ENCODE assay signal across 9 cellular contexts in genomic region chr5:154384480-154385235, GRCh38.
A peak's percentile ranks its signal among the peaks of the same experiment; 100 is the strongest.
DNase-seq lines count a peak whose midpoint lies in the region; ATAC-seq and TF ChIP-seq lines count a peak whose summit lies in the region.
"Had no signal": no experiment of that assay in that cellular context is flagged by ENCODE, and none has a peak within 500 bp of the region (broad histone marks: within the 10 kb centered on the region; RNA-seq: fewer than 3 reads in every experiment).

No MANE protein-coding gene starts in this region.

- no peaks in the 10 kb centered on the region for H3K79me2 ChIP-seq in mesendoderm (ENCODE audit: control insufficient read depth, insufficient read depth, low read length)

- intact Hi-C loops in uterus (cut with DNase I; ENCODE audit: low total_unique reads) = no loop called here
- intact Hi-C loops in Right ventricle myocardium superior (cut with DNase I) = no loop called here

- H2AK5ac ChIP-seq in mesendoderm (ENCODE audit: low read length) = no peak overlapping the region

- WGBS in mesendoderm (ENCODE audit: extremely low coverage, insufficient coverage, low lambda C conversion rate) = no CpG with 5 or more reads among the region's 9 CpGs

- H3K9me3 ChIP-seq in uterus = no peaks in the 10 kb centered on the region

- no peaks in the 10 kb centered on the region for H3K79me1 ChIP-seq in mesendoderm (ENCODE audit: low read length)

- peaks cover 12% of the 10 kb centered on the region for H3K36me3 Mint-ChIP-seq in IgD-negative memory B cell

- no peak overlapping the region for H2BK15ac ChIP-seq in mesendoderm (replicated peaks; ENCODE audit: low read depth)

- no peak overlapping the region for H3K4ac ChIP-seq in mesendoderm (ENCODE audit: low read depth, low read length)

- H3K27me3 Mint-ChIP-seq in IgD-negative memory B cell = no peaks in the 10 kb centered on the region

- H3K4me2 ChIP-seq in mesendoderm (ENCODE audit: low read length) = no peak overlapping the region

- H3K27ac ChIP-seq in mesendoderm (ENCODE audit: low read depth, low read length) = no peak overlapping the region
- H3K27ac ChIP-seq in uterus = no peak overlapping the region

- H3K9ac ChIP-seq in mesendoderm (ENCODE audit: low read length) = no peak overlapping the region

- peak overlapping the region; percentile 58 to 99 (median 95) for H3K27ac Mint-ChIP-seq in IgD-negative memory B cell

- peaks cover 22 to 27% (median 25%) of the 10 kb centered on the region in 3 donors for H3K4me1 Mint-ChIP-seq in IgD-negative memory B cell

- no peak overlapping the region for H4K5ac ChIP-seq in mesendoderm (ENCODE audit: low read length)

- no peak overlapping the region for H2BK120ac ChIP-seq in mesendoderm (ENCODE audit: low read depth, low read length)

- H4K8ac ChIP-seq in mesendoderm (ENCODE audit: low read depth, low read length) = no peak overlapping the region

- H3K4me1 ChIP-seq in mesendoderm (ENCODE audit: control insufficient read depth, low read depth, low read length) (peaks cover 11% of the 10 kb centered on the region), uterus (no peaks in the 10 kb centered on the region)

- H3K36me3 ChIP-seq in mesendoderm (ENCODE audit: control insufficient read depth, insufficient read depth, low read length) = no peaks in the 10 kb centered on the region
- no peaks in the 10 kb centered on the region for H3K36me3 ChIP-seq in uterus

- H3K18ac ChIP-seq in mesendoderm (ENCODE audit: low read length) = peak overlapping the region; percentile 2

- H3K56ac ChIP-seq in mesendoderm (ENCODE audit: low read length) = peak overlapping the region; percentile 36

- no peaks in the 10 kb centered on the region for H3K27me3 ChIP-seq in mesendoderm (ENCODE audit: insufficient read depth, low read length, poor library complexity)
- H3K27me3 ChIP-seq in uterus = no peaks in the 10 kb centered on the region

- no peak overlapping the region for H3K23ac ChIP-seq in mesendoderm (ENCODE audit: low read length)

- H3K9me3 Mint-ChIP-seq in IgD-negative memory B cell = no peaks in the 10 kb centered on the region

- TF ChIP-seq CTCF in uterus (IDR thresholded peaks at IDR 0.05) = no peak

- H3K4me3 Mint-ChIP-seq in IgD-negative memory B cell = peak overlapping the region; percentile 23 to 92 (median 72)

- peak; percentile 97 for ATAC-seq in GM18520 (IDR thresholded peaks at IDR 0.05; ENCODE audit: unreplicated experiment)
- peak; percentile 98 for ATAC-seq in GM21786 (IDR thresholded peaks at IDR 0.05; ENCODE audit: unreplicated experiment)
- ATAC-seq in Right ventricle myocardium superior (ENCODE audit: poor library complexity) = no peak

- H2BK5ac ChIP-seq in mesendoderm (ENCODE audit: low read length) = peak overlapping the region; percentile 18

- no peak for TF ChIP-seq POLR2A in uterus (IDR thresholded peaks at IDR 0.05)

- DNase-seq in mesendoderm = peak; percentile 83
- DNase-seq in NCI-H82 treated with DMSO at 0.1 percent for 48 hours (lab: John Stamatoyannopoulos, UW; ENCODE audit: unreplicated experiment) = no peak
- DNase-seq in uterus = no peak
- DNase-seq in NCI-H2171 treated with DMSO at 0.1 percent for 48 hours (lab: John Stamatoyannopoulos, UW) = no peak
- no peak for DNase-seq in Right ventricle myocardium superior
- DNase-seq: activated CD4-positive, alpha-beta T cell treated with anti-CD3 and anti-CD28 coated beads, Interleukin-2, amount 50 U/mL, for 48 hours had no signal

- H3K4me3 ChIP-seq in mesendoderm (ENCODE audit: low read length) = no peak overlapping the region
- H3K4me3 ChIP-seq in uterus = no peak overlapping the region
